In genomic region chr11:34549271-34549670, GRCh38 we compare ENCODE assay signal across 23 cellular contexts. TPM values are rescaled to one million over a fixed set of nuclear protein-coding genes. Genes with fewer than 3 reads are reported as not detected.
DNase-seq lines count a peak whose midpoint lies in the region; ATAC-seq and TF ChIP-seq lines count a peak whose summit lies in the region.
"Had no signal": no experiment of that assay in that cellular context is flagged by ENCODE, and none has a peak within 500 bp of the region (broad histone marks: within the 10 kb centered on the region; RNA-seq: fewer than 3 reads in every experiment).

No MANE protein-coding gene starts in this region.

- no peaks in the 10 kb centered on the region for H3K36me3 ChIP-seq in endodermal cell (ENCODE audit: control insufficient read depth, insufficient read depth, low read length)
- no peaks in the 10 kb centered on the region for H3K36me3 ChIP-seq in uterus
- H3K36me3 ChIP-seq: SJCRH30 had no signal

- DNase-seq in Right ventricle myocardium inferior (ENCODE audit: missing footprints) (no peak), left cardiac atrium (no peak), endodermal cell (peak; percentile 36), nephron progenitor cell (no peak), GF-D8 (lab: John Stamatoyannopoulos, UW) (no peak), inferior parietal cortex (ENCODE audit: extremely low spot score) (no peak), endothelial cell (ENCODE audit: low spot score) (no peak), uterus (no peak)
- DNase-seq: AML-193, DMS53, GDM1, MM.1S, NCI-H1048, NCI-H1417 treated with DMSO at 0.1 percent for 48 hours, NCI-H187, NCI-H345, NCI-H524, NCI-H82, SJCRH30 had no signal

- H3K27ac ChIP-seq in endodermal cell (ENCODE audit: low read depth, low read length) (no peak overlapping the region), uterus (no peak overlapping the region)
- H3K27ac ChIP-seq: 22Rv1, SJCRH30 had no signal

- WGBS in endodermal cell (ENCODE audit: insufficient coverage in 1 of 2, insufficient read length in 1 of 2), 2 experiments = 87 to 92% methylated on average over 3 to 5 of the region's 5 CpGs

- no peak for TF ChIP-seq POLR2A in uterus (IDR thresholded peaks at IDR 0.05)

- no peak overlapping the region for H3K9ac ChIP-seq in endodermal cell (ENCODE audit: extremely low read depth, low read length, poor library complexity, severe bottlenecking)

- H3K9me3 Mint-ChIP-seq in endodermal cell (no peaks in the 10 kb centered on the region), nephron progenitor cell (peaks cover 6% of the 10 kb centered on the region), endothelial cell (ENCODE audit: unreplicated experiment) (no peaks in the 10 kb centered on the region)
- H3K9me3 Mint-ChIP-seq: CD14-positive monocyte had no signal

- TF ChIP-seq CTCF in endodermal cell (conservative IDR thresholded peaks at IDR 0.05) = no peak
- no peak for TF ChIP-seq CTCF in nephron progenitor cell (IDR thresholded peaks at IDR 0.05)
- no peak for TF ChIP-seq CTCF in endothelial cell (IDR thresholded peaks at IDR 0.05; ENCODE audit: unreplicated experiment)
- no peak for TF ChIP-seq CTCF in uterus (IDR thresholded peaks at IDR 0.05)

- H3K4me3 ChIP-seq in endodermal cell (ENCODE audit: low read length) (no peak overlapping the region), uterus (no peak overlapping the region)
- H3K4me3 ChIP-seq: K562, SJCRH30 had no signal

- H3K27me3 Mint-ChIP-seq in endodermal cell (ENCODE audit: insufficient read depth) (no peaks in the 10 kb centered on the region), nephron progenitor cell (ENCODE audit: low read depth, poor library complexity) (peaks cover 17% of the 10 kb centered on the region), endothelial cell (ENCODE audit: unreplicated experiment) (no peaks in the 10 kb centered on the region)

- H3K4me3 Mint-ChIP-seq in endodermal cell (no peak overlapping the region), nephron progenitor cell (no peak overlapping the region), endothelial cell (ENCODE audit: unreplicated experiment) (no peak overlapping the region)
- H3K4me3 Mint-ChIP-seq: CD14-positive monocyte had no signal

- H3K4me1 ChIP-seq in endodermal cell (ENCODE audit: control insufficient read depth, insufficient read depth, low read length) (no peaks in the 10 kb centered on the region), uterus (no peaks in the 10 kb centered on the region)
- H3K4me1 ChIP-seq: SJCRH30 had no signal

- intact Hi-C loops in Right ventricle myocardium inferior (cut with DNase I) = no loop called here
- intact Hi-C loops in left cardiac atrium (cut with DNase I) = no loop called here
- intact Hi-C loops in uterus (cut with DNase I; ENCODE audit: low total_unique reads) = no loop called here

- no peaks in the 10 kb centered on the region for H3K36me3 Mint-ChIP-seq in endodermal cell (ENCODE audit: low read depth)
- no peaks in the 10 kb centered on the region for H3K36me3 Mint-ChIP-seq in nephron progenitor cell (ENCODE audit: low read depth)
- no peaks in the 10 kb centered on the region for H3K36me3 Mint-ChIP-seq in endothelial cell (ENCODE audit: low read depth, unreplicated experiment)
- H3K36me3 Mint-ChIP-seq: CD14-positive monocyte had no signal

- H3K27ac Mint-ChIP-seq in endodermal cell (no peak overlapping the region), nephron progenitor cell (peak overlapping the region; percentile 68), endothelial cell (ENCODE audit: unreplicated experiment) (no peak overlapping the region)
- H3K27ac Mint-ChIP-seq: CD14-positive monocyte had no signal

- ATAC-seq in Right ventricle myocardium inferior (peak; percentile 20), left cardiac atrium (no peak)
- ATAC-seq: K562, Panc1 had no signal

- H3K27me3 ChIP-seq in endodermal cell (ENCODE audit: control insufficient read depth, insufficient read depth, low read length, poor library complexity, severe bottlenecking) (no peaks in the 10 kb centered on the region), uterus (no peaks in the 10 kb centered on the region)

- no peaks in the 10 kb centered on the region for H3K9me3 ChIP-seq in endodermal cell (ENCODE audit: control insufficient read depth, low read length)
- no peaks in the 10 kb centered on the region for H3K9me3 ChIP-seq in uterus
- H3K9me3 ChIP-seq: SJCRH30 had no signal

- H3K4me1 Mint-ChIP-seq in endodermal cell (no peaks in the 10 kb centered on the region), nephron progenitor cell (peaks cover 10% of the 10 kb centered on the region), endothelial cell (ENCODE audit: unreplicated experiment) (no peaks in the 10 kb centered on the region)

RNA-seq across cellular contexts. Expression of gene ELF5, which starts 35.7 kb away (rescaled TPM):
- total RNA-seq in Right ventricle myocardium inferior (not detected), left cardiac atrium (not detected), endodermal cell (not detected), endothelial cell (ENCODE audit: unreplicated experiment) (not detected), uterus (not detected)
- not detected for polyA plus RNA-seq in endodermal cell (2013, experiment 1 of 2)
- polyA plus RNA-seq in endodermal cell (2013, experiment 2 of 2) = not detected
- total RNA-seq: K562, SJCRH30 had no signal
- polyA plus RNA-seq: CD14-positive monocyte, K562 had no signal
